In genomic region chr19:38683393-38684077, GRCh38 we compare ENCODE assay signal across 8 cellular contexts. TPM values are rescaled to one million over a fixed set of nuclear protein-coding genes. Genes with fewer than 3 reads are reported as not detected.
A peak's percentile ranks its signal among the peaks of the same experiment; 100 is the strongest.
DNase-seq lines count a peak whose midpoint lies in the region; ATAC-seq, FAIRE-seq and TF ChIP-seq lines count a peak whose summit lies in the region.

No MANE protein-coding gene starts in this region.

- H3K4me3 ChIP-seq in A549: peak overlapping the region; percentile 6; the same call in 2 of the 3 replicates
- H3K4me3 ChIP-seq in HFF-Myc (replicated peaks; ENCODE audit: low read depth, low read length): no peak overlapping the region

- CTCF ChIA-PET in A549 (lab: Yijun Ruan, JAX): interaction anchor here (0.6 to 18.2 kb wide), 13 partner anchors 10 to 281 kb away, joined by 3 to 336 read pairs (median 4); partner anchors contain the start of genes ACTN4 and FAM98C

- peak overlapping the region; percentile 78 for H3K4me2 ChIP-seq in A549

- intact Hi-C loops in left ventricle myocardium superior (cut with micrococcal nuclease): no loop called here

- ATAC-seq in A549: peak; percentile 68 to 74
- ATAC-seq in left ventricle myocardium superior: peak; percentile 65
- ATAC-seq in GM18511 (IDR thresholded peaks at IDR 0.05; ENCODE audit: unreplicated experiment): no peak

- TF ChIP-seq POLR2A in A549 (IDR thresholded peaks at IDR 0.05; ENCODE audit: low read length): no peak; the same call in 1 of the 2 replicates

- TF ChIP-seq EP300 in A549 (IDR thresholded peaks at IDR 0.05): peak; percentile 93 to 95; a peak in 4 of 5 replicates

- peaks cover 7% of the 10 kb centered on the region; the same call in 2 of the 3 replicates for H3K9me3 ChIP-seq in A549

- peak overlapping the region; percentile 93 to 94 for H3K27ac ChIP-seq in A549
- H3K27ac ChIP-seq in adipose tissue (ENCODE audit: low read depth, low read length): peak overlapping the region; percentile 85

- TF ChIP-seq RAD21 in A549 (conservative IDR thresholded peaks at IDR 0.05 in 1 of 2, IDR thresholded peaks at IDR 0.05 in 1 of 2): peak in 1 of 2 experiments; percentile 37

- 2% methylated on average over 10 of the region's 10 CpGs for WGBS in A549 (ENCODE audit: missing lambda C conversion rate)
- WGBS in adipose tissue, 3 donors: 13 to 34% (median 28%) methylated on average over 10 of the region's 10 CpGs

- FAIRE-seq in A549 (lab: Jason Lieb, UNC): peak; percentile 100
- no peak for FAIRE-seq in D721Med (lab: Jason Lieb, UNC)

- POLR2A ChIA-PET in A549 (lab: Yijun Ruan, JAX): interaction anchor here (0.5 to 6.7 kb wide), 23 partner anchors 8 to 753 kb away, joined by 3 to 61 read pairs (median 5); partner anchors contain the start of genes ACTN4, ECH1, EIF3K and RPS16

- peaks cover 90% of the 10 kb centered on the region for H3K4me1 ChIP-seq in A549

- TF ChIP-seq CTCF in A549 (IDR thresholded peaks at IDR 0.05) (no peak), HFF-Myc (IDR thresholded peaks at IDR 0.05; ENCODE audit: low read depth, low read length, missing control alignments) (no peak), D721Med (IDR thresholded peaks at IDR 0.05; ENCODE audit: insufficient read depth, missing control alignments) (no peak)

- peak; percentile 100 for DNase-seq in A549 (ENCODE audit: low read depth in 1 of 2, low spot score in 1 of 2)
- peak; percentile 78 for DNase-seq in HFF-Myc (ENCODE audit: extremely low read depth, low read depth)
- peak; percentile 77 for DNase-seq in SIG-M5 treated with dmso at 0.1 percent for 504 hours (lab: John Stamatoyannopoulos, UW; ENCODE audit: unreplicated experiment)
- peak; percentile 69 for DNase-seq in left ventricle myocardium superior
- peak; percentile 37 for DNase-seq in retina
- no peak for DNase-seq in D721Med (ENCODE audit: insufficient read length, low spot score)

TF ChIP-seq in A549, 52 proteins besides CTCF, POLR2A, EP300 and RAD21 (continues in another document):
- no peak for TF ChIP-seq MAZ (IDR thresholded peaks at IDR 0.05; ENCODE audit: borderline replicate concordance, low read depth, low read length)
- peak; percentile 85 for TF ChIP-seq PBX3 (IDR thresholded peaks at IDR 0.05)
- TF ChIP-seq HMGXB4 (CRISPR knock-in tag; IDR thresholded peaks at IDR 0.05; ENCODE audit: borderline replicate concordance): no peak
- TF ChIP-seq FOSB (CRISPR knock-in tag; IDR thresholded peaks at IDR 0.05): no peak
- TF ChIP-seq HDAC2 (IDR thresholded peaks at IDR 0.05): no peak
- TF ChIP-seq ZNF302 (CRISPR knock-in tag; IDR thresholded peaks at IDR 0.05): peak; percentile 79
- no peak; the same call in 1 of the 2 replicates for TF ChIP-seq RCOR1 (IDR thresholded peaks at IDR 0.05; ENCODE audit: low read depth, low read length)
- TF ChIP-seq NFE2L2 (conservative IDR thresholded peaks at IDR 0.05; ENCODE audit: low read length): no peak
- peak; percentile 100 for TF ChIP-seq ZFP36 (IDR thresholded peaks at IDR 0.05; ENCODE audit: borderline replicate concordance, partially characterized antibody)
- no peak; the same call in 1 of the 2 replicates for TF ChIP-seq RFX5 (IDR thresholded peaks at IDR 0.05)
- no peak for TF ChIP-seq PHF8 (IDR thresholded peaks at IDR 0.05; ENCODE audit: borderline replicate concordance, low read depth)
- TF ChIP-seq MAX (IDR thresholded peaks at IDR 0.05): peak; percentile 97
- TF ChIP-seq NPAS2 (CRISPR knock-in tag; IDR thresholded peaks at IDR 0.05; ENCODE audit: borderline replicate concordance): no peak
- peak; percentile 73; the same call in 1 of the 2 replicates for TF ChIP-seq ESRRA (IDR thresholded peaks at IDR 0.05; ENCODE audit: borderline replicate concordance, low read length)
- TF ChIP-seq BHLHE40 (IDR thresholded peaks at IDR 0.05; ENCODE audit: low read depth, low read length): peak; percentile 91
- TF ChIP-seq POLR2AphosphoS2 (conservative IDR thresholded peaks at IDR 0.05; ENCODE audit: low read length): no peak; the same call in 1 of the 2 replicates
- TF ChIP-seq HES2 (IDR thresholded peaks at IDR 0.05): no peak
- no peak for TF ChIP-seq KDM5A (IDR thresholded peaks at IDR 0.05)
- TF ChIP-seq REST (IDR thresholded peaks at IDR 0.05): no peak
- peak; percentile 98 for TF ChIP-seq TP53 (CRISPR knock-in tag; IDR thresholded peaks at IDR 0.05)
- peak; percentile 96 for TF ChIP-seq USF2 (IDR thresholded peaks at IDR 0.05)
- 0 out of 2 replicates have a peak, but pooled peaks have one; percentile 7 for TF ChIP-seq HOXA7 (CRISPR knock-in tag; IDR thresholded peaks at IDR 0.05)
- peak; percentile 83 for TF ChIP-seq MAFK (IDR thresholded peaks at IDR 0.05; ENCODE audit: partially characterized antibody)
- no peak for TF ChIP-seq RNF2 (IDR thresholded peaks at IDR 0.05; ENCODE audit: borderline replicate concordance, low read depth)
- no peak; the same call in 1 of the 2 replicates for TF ChIP-seq RARB (CRISPR knock-in tag; IDR thresholded peaks at IDR 0.05)
- peak; percentile 76 for TF ChIP-seq FOXS1 (CRISPR knock-in tag; IDR thresholded peaks at IDR 0.05)
- peak; percentile 96 for TF ChIP-seq GATA3 (IDR thresholded peaks at IDR 0.05; ENCODE audit: borderline replicate concordance)

RNA-seq across cellular contexts. Expression of gene ACTN4, which starts 36.1 kb away (rescaled TPM):
- polyA plus RNA-seq in A549 (2011; rRNA removed) (605 and 614 TPM in 2 replicates), A549 (2017; fragmentation: RNase III; extraction: RNeasy Plus Mini Kit Qiagen cat#74134 plus additional on column Dnase treatment) (967 to 1,087 TPM (median 1,011 TPM) in 3 replicates), adipose tissue (100 to 1,000 TPM in 2 of 3 donors, 10 to 100 TPM in 1; 71.1 to 195 (median 101) TPM)
- polyA plus RNA-seq in A549 (2012; cell fraction: cytosol; rRNA removed): 1,005 and 1,074 TPM in 2 replicates
- 3,482 and 4,263 TPM in 2 replicates for polyA plus RNA-seq in A549 (2012; cell fraction: nucleus; rRNA removed)
- polyA minus RNA-seq in A549 (2011; rRNA and poly(A)+ RNA removed): 488 and 611 TPM in 2 replicates
- 131 TPM for total RNA-seq in left ventricle myocardium superior
